26 cellular contexts compared by ENCODE assay signal in genomic region chr18:62576277-62576676, GRCh38.
"Had no signal": no experiment of that assay in that cellular context is flagged by ENCODE, and none has a peak within 500 bp of the region (broad histone marks: within the 10 kb centered on the region; RNA-seq: fewer than 3 reads in every experiment).

No MANE protein-coding gene starts in this region.

- H3K4me3 ChIP-seq: esophagus muscularis mucosa, lower lobe of right lung, uterus had no signal

- H3K27me3 Mint-ChIP-seq: activated T-cell treated with anti-CD3 and anti-CD28 coated beads, Interleukin-2, amount 50 U/mL, for 24 hours; type B pancreatic cell had no signal

- H3K27ac ChIP-seq: esophagus muscularis mucosa, foreskin keratinocyte, lower lobe of right lung, uterus, WERI-Rb-1 had no signal

- H3K9me3 ChIP-seq: esophagus muscularis mucosa, heart right ventricle, lower lobe of right lung, spleen, uterus had no signal

- H3K27ac Mint-ChIP-seq: natural killer cell, type B pancreatic cell had no signal

- H3K4me3 Mint-ChIP-seq: activated T-cell treated with anti-CD3 and anti-CD28 coated beads, Interleukin-2, amount 50 U/mL, for 24 hours; natural killer cell; type B pancreatic cell had no signal

- H3K36me3 ChIP-seq: uterus had no signal

- H3K27me3 ChIP-seq: esophagus muscularis mucosa, foreskin keratinocyte, heart right ventricle, spleen, uterus had no signal

- H3K4me1 ChIP-seq: uterus had no signal

- FAIRE-seq: astrocyte, TTC549 had no signal

- H3K9me3 Mint-ChIP-seq: activated T-cell treated with anti-CD3 and anti-CD28 coated beads, Interleukin-2, amount 50 U/mL, for 24 hours; natural killer cell; type B pancreatic cell had no signal

- DNase-seq: activated CD4-positive, alpha-beta T cell treated with anti-CD3 and anti-CD28 coated beads for 48 hours; activated CD4-positive, alpha-beta T cell treated with anti-CD3 and anti-CD28 coated beads, Interleukin-2, amount 50 U/mL, for 48 hours; activated CD8-positive, alpha-beta memory T cell treated with anti-CD3 and anti-CD28 coated beads for 24 hours; activated CD8-positive, alpha-beta memory T cell treated with anti-CD3 and anti-CD28 coated beads, Interleukin-2, amount 50 U/mL, for 4 hours; activated gamma-delta T cell treated with Interleukin-2 at 50 U/mL for 16 hours; activated naive CD4-positive, alpha-beta T cell treated with anti-CD3 and anti-CD28 coated beads, Interleukin-2, amount 50 U/mL, for 16 hours; activated T-cell treated with anti-CD3 and anti-CD28 coated beads, Interleukin-2, amount 50 U/mL, for 24 hours; amniotic stem cell; caudate nucleus; cortex of kidney; foreskin keratinocyte; heart right ventricle; lower lobe of right lung; mesendoderm; natural killer cell; posterior cingulate gyrus; right cardiac atrium; spleen; stimulated activated naive CD8-positive, alpha-beta T cell treated with anti-CD3 and anti-CD28 coated beads, Interleukin-15, Interleukin-2, amounts not matched to agents 100 U/mL and 50 U/mL, for 24 hours; uterus; WERI-Rb-1 had no signal

- ATAC-seq: activated CD4-positive, CD25-positive, alpha-beta regulatory T cell treated with anti-CD3 and anti-CD28 coated beads, Interleukin-2, amount 50 U/mL, for 24 hours; foreskin keratinocyte; lower lobe of right lung; natural killer cell; right cardiac atrium; stimulated activated naive CD8-positive, alpha-beta T cell treated with anti-CD3 and anti-CD28 coated beads, Interleukin-15, Interleukin-2, amounts not matched to agents 100 U/mL and 50 U/mL, for 24 hours had no signal
